In genomic region chr18:56711706-56712445, GRCh38 we compare ENCODE assay signal across 1 cellular context.
TF ChIP-seq lines count a peak whose summit lies in the region.

No MANE protein-coding gene starts in this region.

TF ChIP-seq in IMR-90, 13 proteins besides CTCF, POLR2A, EP300 and RAD21:
- no peak for TF ChIP-seq SMC3 (IDR thresholded peaks at IDR 0.05; ENCODE audit: low read depth, low read length)
- TF ChIP-seq ELK1 (IDR thresholded peaks at IDR 0.05; ENCODE audit: borderline replicate concordance, low read depth, low read length) = no peak
